15 cellular contexts compared by ENCODE assay signal in the genomic region with DNA sequence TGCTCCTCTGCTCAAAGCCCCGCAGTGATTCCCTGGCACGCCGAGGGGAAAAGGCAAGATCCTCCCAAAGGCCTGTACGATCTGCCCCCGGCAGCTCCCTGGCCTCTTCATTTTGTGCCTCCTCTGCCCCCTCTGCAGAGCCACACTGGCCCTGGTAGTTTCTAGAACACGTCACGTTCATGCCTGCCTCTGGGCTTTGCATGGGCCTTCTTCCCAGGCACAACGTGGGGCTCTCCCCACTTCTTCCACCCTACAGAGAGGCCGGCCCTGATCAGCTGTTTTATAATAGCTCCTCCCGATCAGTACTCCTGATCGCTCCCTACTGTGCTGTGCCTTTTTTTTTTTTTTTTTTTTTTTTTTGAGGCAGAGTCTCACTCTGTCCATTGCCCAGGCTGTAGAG.
DNase-seq lines count a peak whose midpoint lies in the region; ATAC-seq and TF ChIP-seq lines count a peak whose summit lies in the region.
"Had no signal": no experiment of that assay in that cellular context is flagged by ENCODE, and none has a peak within 500 bp of the region (broad histone marks: within the 10 kb centered on the region; RNA-seq: fewer than 3 reads in every experiment).

No MANE protein-coding gene starts in this region.

- no peaks in the 10 kb centered on the region for H3K9me3 ChIP-seq in CD4-positive, CD25-positive, alpha-beta regulatory T cell (ENCODE audit: control insufficient read depth in 2 of 2, low read length in 2 of 2)
- no peaks in the 10 kb centered on the region for H3K9me3 ChIP-seq in effector memory CD4-positive, alpha-beta T cell (ENCODE audit: control insufficient read depth, low read length)
- H3K9me3 ChIP-seq: SK-N-SH had no signal

- H3K27ac ChIP-seq in C4-2B, result peak overlapping the region; percentile 100
- H3K27ac ChIP-seq in CD4-positive, CD25-positive, alpha-beta regulatory T cell (ENCODE audit: insufficient read depth, low read length, poor library complexity, severe bottlenecking), result no peak overlapping the region
- no peak overlapping the region for H3K27ac ChIP-seq in effector memory CD4-positive, alpha-beta T cell (ENCODE audit: insufficient read depth, low read length, poor library complexity, severe bottlenecking)

- no peak for DNase-seq in CD4-positive, CD25-positive, alpha-beta regulatory T cell
- no peak for DNase-seq in activated CD4-positive, alpha-beta memory T cell treated with anti-CD3 and anti-CD28 coated beads, Interleukin-2, amount 10 ng/mL, durations not matched to agents 7 days and 5 days
- DNase-seq in natural killer cell, result no peak
- DNase-seq in pons (ENCODE audit: low spot score), result no peak
- no peak for DNase-seq in DMS 273 treated with DMSO at 0.1 percent for 48 hours (lab: John Stamatoyannopoulos, UW)
- DNase-seq in effector memory CD4-positive, alpha-beta T cell, result no peak
- DNase-seq: activated effector memory CD4-positive, alpha-beta T cell treated with anti-CD3 and anti-CD28 coated beads, Interleukin-2, amount 50 U/mL, for 16 hours; endodermal cell; NCI-H2029; NCI-H446; NK-92 treated with Interleukin-12 subunit alpha and Interleukin-12 subunit beta, amount 100 ng/mL, for 24 hours; right cardiac atrium; SK-N-SH; stimulated activated CD4-positive, alpha-beta T cell treated with anti-CD3 and anti-CD28 coated beads, Interleukin-15, amount 100 ng/mL, for 24 hours had no signal

- H3K4me1 Mint-ChIP-seq in CD4-positive, CD25-positive, alpha-beta regulatory T cell, result peaks cover 19 to 96% (median 78%) of the 10 kb centered on the region in 4 donors
- H3K4me1 Mint-ChIP-seq in activated CD4-positive, alpha-beta memory T cell treated with anti-CD3 and anti-CD28 coated beads, Interleukin-2, amount 10 ng/mL, durations not matched to agents 7 days and 5 days, result peaks cover 88% of the 10 kb centered on the region
- peaks cover 82 to 90% of the 10 kb centered on the region in 2 donors for H3K4me1 Mint-ChIP-seq in natural killer cell

- CTCF ChIA-PET in activated CD4-positive, alpha-beta memory T cell treated with anti-CD3 and anti-CD28 coated beads, Interleukin-2, amount 10 ng/mL, durations not matched to agents 7 days and 5 days (lab: Charles Lee), result interaction anchor here (1.2 to 3.9 kb wide), 3 partner anchors 30 to 124 kb away, joined by 6 to 32 read pairs (median 25); no protein-coding TSS in a partner anchor

- H3K27me3 ChIP-seq in CD4-positive, CD25-positive, alpha-beta regulatory T cell (ENCODE audit: control insufficient read depth, insufficient read depth, low read length), result no peaks in the 10 kb centered on the region
- no peaks in the 10 kb centered on the region for H3K27me3 ChIP-seq in effector memory CD4-positive, alpha-beta T cell (replicated peaks; ENCODE audit: control insufficient read depth, insufficient read depth, low read length, poor library complexity, severe bottlenecking)

- POLR2A ChIA-PET in activated CD4-positive, alpha-beta memory T cell treated with anti-CD3 and anti-CD28 coated beads, Interleukin-2, amount 10 ng/mL, durations not matched to agents 7 days and 5 days (lab: Charles Lee), result interaction anchor here (1.5 to 13.2 kb wide), 5 partner anchors 10 to 124 kb away, joined by 3 to 519 read pairs (median 57); no protein-coding TSS in a partner anchor

- H3K36me3 Mint-ChIP-seq in CD4-positive, CD25-positive, alpha-beta regulatory T cell, result peaks cover 10% of the 10 kb centered on the region
- peaks cover 49% of the 10 kb centered on the region for H3K36me3 Mint-ChIP-seq in activated CD4-positive, alpha-beta memory T cell treated with anti-CD3 and anti-CD28 coated beads, Interleukin-2, amount 10 ng/mL, durations not matched to agents 7 days and 5 days (ENCODE audit: low read depth)
- H3K36me3 Mint-ChIP-seq in natural killer cell, result no peaks in the 10 kb centered on the region

- H3K27me3 Mint-ChIP-seq in CD4-positive, CD25-positive, alpha-beta regulatory T cell, result peaks cover 4% of the 10 kb centered on the region
- no peaks in the 10 kb centered on the region for H3K27me3 Mint-ChIP-seq in activated CD4-positive, alpha-beta memory T cell treated with anti-CD3 and anti-CD28 coated beads, Interleukin-2, amount 10 ng/mL, durations not matched to agents 7 days and 5 days
- H3K27me3 Mint-ChIP-seq in natural killer cell (ENCODE audit: low read depth in 2 of 2), result no peaks in the 10 kb centered on the region

- H3K27ac Mint-ChIP-seq in CD4-positive, CD25-positive, alpha-beta regulatory T cell, result peak overlapping the region; percentile 79 to 99 (median 96)
- peak overlapping the region; percentile 88 for H3K27ac Mint-ChIP-seq in activated CD4-positive, alpha-beta memory T cell treated with anti-CD3 and anti-CD28 coated beads, Interleukin-2, amount 10 ng/mL, durations not matched to agents 7 days and 5 days
- peak overlapping the region; percentile 89 to 90 for H3K27ac Mint-ChIP-seq in natural killer cell
- H3K27ac Mint-ChIP-seq: endodermal cell had no signal

- H3K4me1 ChIP-seq in CD4-positive, CD25-positive, alpha-beta regulatory T cell (ENCODE audit: control insufficient read depth, insufficient read depth, low read length, poor library complexity, severe bottlenecking), result peaks cover 77% of the 10 kb centered on the region
- H3K4me1 ChIP-seq in effector memory CD4-positive, alpha-beta T cell (ENCODE audit: control insufficient read depth, insufficient read depth, low read length, poor library complexity, severe bottlenecking), result peaks cover 52% of the 10 kb centered on the region

- ATAC-seq in CD4-positive, CD25-positive, alpha-beta regulatory T cell (ENCODE audit: low read depth in 2 of 2), result no peak
- no peak for ATAC-seq in natural killer cell
- ATAC-seq: right cardiac atrium had no signal

- no peaks in the 10 kb centered on the region for H3K36me3 ChIP-seq in CD4-positive, CD25-positive, alpha-beta regulatory T cell (ENCODE audit: control insufficient read depth, insufficient read depth, low read length)
- no peaks in the 10 kb centered on the region for H3K36me3 ChIP-seq in effector memory CD4-positive, alpha-beta T cell (ENCODE audit: control insufficient read depth, insufficient read depth, low read length)

- TF ChIP-seq CTCF in C4-2B (conservative IDR thresholded peaks at IDR 0.05), result no peak
- no peak for TF ChIP-seq CTCF in natural killer cell (IDR thresholded peaks at IDR 0.05)

- H3K9me3 Mint-ChIP-seq in CD4-positive, CD25-positive, alpha-beta regulatory T cell, result no peaks in the 10 kb centered on the region
- H3K9me3 Mint-ChIP-seq in activated CD4-positive, alpha-beta memory T cell treated with anti-CD3 and anti-CD28 coated beads, Interleukin-2, amount 10 ng/mL, durations not matched to agents 7 days and 5 days, result no peaks in the 10 kb centered on the region
- H3K9me3 Mint-ChIP-seq in natural killer cell, result no peaks in the 10 kb centered on the region
- H3K9me3 Mint-ChIP-seq: endodermal cell had no signal

- no peak overlapping the region for H3K4me3 ChIP-seq in CD4-positive, CD25-positive, alpha-beta regulatory T cell (ENCODE audit: low read depth, low read length)
- no peak overlapping the region for H3K4me3 ChIP-seq in effector memory CD4-positive, alpha-beta T cell (ENCODE audit: insufficient read depth, low read depth, low read length, poor library complexity, severe bottlenecking)

- H3K4me3 Mint-ChIP-seq in CD4-positive, CD25-positive, alpha-beta regulatory T cell, result peak overlapping the region; percentile 62 to 84 (median 82)
- H3K4me3 Mint-ChIP-seq in activated CD4-positive, alpha-beta memory T cell treated with anti-CD3 and anti-CD28 coated beads, Interleukin-2, amount 10 ng/mL, durations not matched to agents 7 days and 5 days, result no peak overlapping the region
- H3K4me3 Mint-ChIP-seq in natural killer cell, result peak overlapping the region; percentile 80
- H3K4me3 Mint-ChIP-seq: endodermal cell had no signal

- intact Hi-C loops in natural killer cell (cut with micrococcal nuclease), result loop anchor here (5.0 kb wide), 1 partner anchor 76 kb away; the partner anchor contains the start of gene PTPRJ
